15 cellular contexts compared by ENCODE assay signal in the genomic region with DNA sequence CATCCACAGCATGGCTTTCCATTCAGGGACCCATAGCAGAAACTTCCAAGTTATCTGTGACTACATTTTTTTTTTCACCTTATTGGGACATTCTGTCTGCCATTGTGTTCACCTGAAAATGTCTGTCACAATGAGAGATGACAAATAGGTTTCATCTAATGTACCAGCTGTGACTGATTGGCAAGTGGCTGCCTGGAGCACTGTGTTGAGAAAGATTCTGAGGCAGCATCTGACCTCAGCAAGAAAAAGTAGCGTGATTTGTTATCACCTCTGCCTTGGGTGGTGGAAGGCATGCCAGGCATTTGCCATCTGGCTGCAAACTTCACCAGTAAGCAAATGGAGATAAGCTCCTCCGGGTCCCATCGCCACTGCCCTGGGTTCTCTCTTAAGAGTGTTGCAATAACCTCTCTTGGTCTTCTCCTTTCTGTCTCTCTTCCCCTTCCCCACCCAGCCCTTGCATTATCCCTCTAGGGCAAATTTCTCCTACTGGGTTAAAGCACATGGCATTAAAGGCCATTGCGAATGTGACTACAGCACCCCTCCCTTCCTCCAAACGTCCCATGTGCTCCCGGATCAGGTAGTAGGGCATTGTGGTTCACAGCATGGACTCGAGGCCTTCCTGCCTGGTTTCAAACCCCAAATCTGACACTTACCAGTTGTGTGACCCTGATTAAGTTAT. TPM values are rescaled to one million over a fixed set of nuclear protein-coding genes. Genes with fewer than 3 reads are reported as not detected.
DNase-seq lines count a peak whose midpoint lies in the region; ATAC-seq, FAIRE-seq and TF ChIP-seq lines count a peak whose summit lies in the region.
"Had no signal": no experiment of that assay in that cellular context is flagged by ENCODE, and none has a peak within 500 bp of the region (broad histone marks: within the 10 kb centered on the region; RNA-seq: fewer than 3 reads in every experiment).

No MANE protein-coding gene starts in this region.

- FAIRE-seq in HTR-8/SVneo (lab: Jason Lieb, UNC): peak; percentile 91
- no peak for FAIRE-seq in small intestine (lab: Jason Lieb, UNC)

- no peak overlapping the region for H3K4me2 ChIP-seq in mammary epithelial cell (ENCODE audit: insufficient read depth, low read depth, low read length)

- no peaks in the 10 kb centered on the region for H3K36me3 ChIP-seq in Peyer's patch
- no peaks in the 10 kb centered on the region for H3K36me3 ChIP-seq in small intestine (ENCODE audit: control insufficient read depth in 2 of 2, insufficient read depth in 2 of 2, low read length in 2 of 2)
- H3K36me3 ChIP-seq in mammary epithelial cell (ENCODE audit: insufficient read depth, low read length): no peaks in the 10 kb centered on the region

- in situ Hi-C loops in mammary epithelial cell (cut with MboI; ENCODE audit: low sequenced_read_pairs in 2 of 2): no loop called here

- no peak overlapping the region for H3K4me3 ChIP-seq in Peyer's patch
- no peak overlapping the region for H3K4me3 ChIP-seq in small intestine (ENCODE audit: low read depth in 1 of 2, low read length in 2 of 2)
- no peak overlapping the region for H3K4me3 ChIP-seq in mammary epithelial cell (replicated peaks in 1 of 3; ENCODE audit: insufficient read depth in 1 of 3, low read depth in 2 of 3, low read length in 3 of 3)

- TF ChIP-seq POLR2A in Peyer's patch (IDR thresholded peaks at IDR 0.05): no peak

- peak; percentile 1 for ATAC-seq in left ventricle myocardium superior
- ATAC-seq in GM21576 (IDR thresholded peaks at IDR 0.05; ENCODE audit: unreplicated experiment): no peak
- ATAC-seq: stimulated activated naive CD8-positive, alpha-beta T cell treated with anti-CD3 and anti-CD28 coated beads, Interleukin-15, Interleukin-2, amounts not matched to agents 100 U/mL and 50 U/mL, for 24 hours; T-helper 17 cell had no signal

- H3K4me1 ChIP-seq in Peyer's patch (peaks cover 3 to 73% (median 17%) of the 10 kb centered on the region in 4 donors), small intestine (ENCODE audit: control insufficient read depth in 2 of 2, insufficient read depth in 1 of 2, low read depth in 1 of 2, low read length in 1 of 2) (peaks cover 15 to 24% of the 10 kb centered on the region in 2 donors), mammary epithelial cell (ENCODE audit: insufficient read depth, low read length) (peaks cover 20% of the 10 kb centered on the region)

- no peak overlapping the region for H3K9ac ChIP-seq in mammary epithelial cell (ENCODE audit: insufficient read depth, low read length)

- CTCF ChIA-PET in mammary epithelial cell (lab: Charles Lee; ENCODE audit: low non-redundant PET): no interaction called here

- H3K9me3 ChIP-seq in Peyer's patch (no peaks in the 10 kb centered on the region), small intestine (ENCODE audit: control insufficient read depth, low read depth) (no peaks in the 10 kb centered on the region), mammary epithelial cell (replicated peaks; ENCODE audit: insufficient read depth, low read length) (no peaks in the 10 kb centered on the region)

- dilution Hi-C loops in mammary epithelial cell (cut with HindIII; ENCODE audit: low sequenced_read_pairs): no loop called here

- no TSS peak for BruUV-seq in mammary epithelial cell (replicated peaks; lab: Mats Ljungman, UMichigan)

- H3K79me2 ChIP-seq in mammary epithelial cell (ENCODE audit: insufficient read depth, low read length): no peaks in the 10 kb centered on the region

- H3K27ac ChIP-seq in Peyer's patch (peak overlapping the region in 3 of 4 donors; percentile 54 to 90 (median 77)), small intestine (ENCODE audit: low read depth in 1 of 2, low read length in 1 of 2) (peak overlapping the region; percentile 60 to 81), mammary epithelial cell (ENCODE audit: insufficient read depth, low read depth, low read length) (no peak overlapping the region)

- H4K20me1 ChIP-seq in mammary epithelial cell (ENCODE audit: insufficient read depth, low read length): no peaks in the 10 kb centered on the region

- DNase-seq in HTR-8/SVneo (ENCODE audit: insufficient read length, low spot score): no peak
- DNase-seq in Peyer's patch: no peak
- DNase-seq in left ventricle myocardium superior: no peak
- peak; percentile 73 for DNase-seq in small intestine
- DNase-seq in middle frontal gyrus (ENCODE audit: extremely low spot score, low spot score): no peak
- no peak for DNase-seq in nucleus accumbens (lab: John Stamatoyannopoulos, UW)
- DNase-seq in mammary epithelial cell: no peak
- DNase-seq: activated CD4-positive, CD25-positive, alpha-beta regulatory T cell treated with anti-CD3 and anti-CD28 coated beads, Interleukin-2, amount 50 U/mL, for 72 hours; caudate nucleus; hippocampal formation; NCI-H1417; NCI-H446 treated with DMSO at 0.1 percent for 48 hours; stimulated activated naive CD8-positive, alpha-beta T cell treated with anti-CD3 and anti-CD28 coated beads, Interleukin-15, Interleukin-2, amounts not matched to agents 100 U/mL and 50 U/mL, for 24 hours; T-helper 17 cell had no signal

- no peak overlapping the region for H2AFZ ChIP-seq in mammary epithelial cell (ENCODE audit: low read depth, low read length)

- intact Hi-C loops in left ventricle myocardium superior (cut with micrococcal nuclease): no loop called here
- intact Hi-C loops in mammary epithelial cell (cut with micrococcal nuclease): no loop called here

- WGBS in small intestine, 3 donors: 24 to 55% (median 43%) methylated on average over 7 of the region's 7 CpGs
- WGBS in mammary epithelial cell (ENCODE audit: low coverage, missing lambda C conversion rate): 92% methylated on average over 1 of the region's 7 CpGs

- H3K27me3 ChIP-seq in Peyer's patch (no peaks in the 10 kb centered on the region), small intestine (ENCODE audit: control insufficient read depth in 2 of 2, insufficient read depth in 2 of 2, low read length in 2 of 2) (no peaks in the 10 kb centered on the region), mammary epithelial cell (ENCODE audit: insufficient read depth, low read length) (no peaks in the 10 kb centered on the region)

- TF ChIP-seq CTCF in Peyer's patch (IDR thresholded peaks at IDR 0.05) (no peak), mammary epithelial cell (conservative IDR thresholded peaks at IDR 0.05 in 1 of 2, IDR thresholded peaks at IDR 0.05 in 1 of 2; ENCODE audit: extremely low read depth in 1 of 2, insufficient read depth in 1 of 2, low read depth in 1 of 2, low read length in 2 of 2) (no peak)

RNA-seq across cellular contexts. Expression of a gene that starts 8.4 kb away (rescaled TPM):
- total RNA-seq in Peyer's patch (1,000 to 10,000 TPM in 3 of 4 donors, 100 to 1,000 TPM in 1; 242 to 1,284 (median 1,203) TPM), left ventricle myocardium superior (249 TPM), mammary epithelial cell (100 to 1,000 TPM; 138 to 232 TPM)
- polyA plus RNA-seq in small intestine (1,000 to 10,000 TPM in 2 of 3 donors, 100 to 1,000 TPM in 1; 593 to 2,279 (median 2,145) TPM), mammary epithelial cell (156 TPM)
- 47.3 TPM for polyA minus RNA-seq in mammary epithelial cell
